16 cellular contexts compared by ENCODE assay signal in the genomic region with DNA sequence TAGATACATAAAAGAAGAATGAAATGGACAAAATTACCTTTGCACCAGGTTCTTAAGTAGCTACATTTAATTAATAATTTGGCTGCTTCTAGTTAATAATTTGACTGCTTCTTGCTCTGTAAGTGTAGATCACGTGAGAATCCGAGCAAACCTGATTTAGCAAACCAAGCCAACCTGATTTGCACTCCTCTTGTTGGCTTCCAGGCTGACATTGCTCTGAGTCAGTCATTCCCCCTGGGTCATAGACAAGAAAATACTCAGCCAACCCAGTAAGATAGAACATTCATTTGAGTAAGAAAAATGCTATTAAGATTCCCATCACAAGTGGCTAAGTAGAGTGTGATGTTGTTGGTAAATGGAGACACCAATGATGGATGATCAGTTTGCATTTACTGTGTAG.
A peak's percentile ranks its signal among the peaks of the same experiment; 100 is the strongest.
DNase-seq lines count a peak whose midpoint lies in the region; ATAC-seq and TF ChIP-seq lines count a peak whose summit lies in the region.
"Had no signal": no experiment of that assay in that cellular context is flagged by ENCODE, and none has a peak within 500 bp of the region (broad histone marks: within the 10 kb centered on the region; RNA-seq: fewer than 3 reads in every experiment).

No MANE protein-coding gene starts in this region.

- DNase-seq in Calu3 (peak; percentile 2), PC-3 (peak; percentile 42), trophoblast cell (peak; percentile 10 to 39), mucosa of gallbladder (ENCODE audit: low spot score) (no peak), immature natural killer cell (no peak), DMS79 (lab: John Stamatoyannopoulos, UW) (no peak)
- DNase-seq: 8988T; CD8-positive, alpha-beta T cell; DMS 273 treated with DMSO at 0.1 percent for 48 hours; DMS53; HCEC 1CT; IMR-90 had no signal

- no CpG with 5 or more reads among the region's 2 CpGs for WGBS in trophoblast cell (ENCODE audit: extremely low coverage, insufficient coverage, insufficient read length)

- H3K79me2 ChIP-seq in PC-3 (ENCODE audit: low read length): no peaks in the 10 kb centered on the region
- H3K79me2 ChIP-seq in trophoblast cell (ENCODE audit: control insufficient read depth, insufficient read depth, low read length, poor library complexity): no peaks in the 10 kb centered on the region

- no peak overlapping the region for H3K18ac ChIP-seq in trophoblast cell (ENCODE audit: low read length)

- H2BK12ac ChIP-seq in trophoblast cell (ENCODE audit: low read length): no peak overlapping the region

- no peaks in the 10 kb centered on the region for H3F3A ChIP-seq in PC-3 (ENCODE audit: low read length, unreplicated experiment)

- H4K12ac ChIP-seq in trophoblast cell (ENCODE audit: low read depth, low read length): no peak overlapping the region

- no peak overlapping the region for H3K4ac ChIP-seq in trophoblast cell (ENCODE audit: low read depth, low read length)

- ATAC-seq in PC-3: no peak
- peak; percentile 70 for ATAC-seq in esophagus mucosa
- ATAC-seq: CD8-positive, alpha-beta T cell; GM23338 had no signal

- no peaks in the 10 kb centered on the region for H3K27me3 Mint-ChIP-seq in Calu3 (ENCODE audit: unreplicated experiment)
- H3K27me3 Mint-ChIP-seq in immature natural killer cell (ENCODE audit: low read depth in 3 of 3): peaks cover 0 to 4% (median 1%) of the 10 kb centered on the region in 3 donors
- H3K27me3 Mint-ChIP-seq: B cell had no signal

- no peak overlapping the region for H3K27ac ChIP-seq in PC-3 (ENCODE audit: low read length)
- H3K27ac ChIP-seq in trophoblast cell (ENCODE audit: low read depth, low read length): no peak overlapping the region
- H3K27ac ChIP-seq: BLaER1 treated with 17β-estradiol and CSF1 and Interleukin-3, amounts not matched to agents 10 nM and 100 nM had no signal

- CTCF ChIA-PET in Calu3 (lab: Charles Lee) (no interaction called here), PC-3 (lab: Charles Lee) (no interaction called here)

- H3K4me3 ChIP-seq in PC-3 (ENCODE audit: low read length): no peak overlapping the region
- H3K4me3 ChIP-seq in trophoblast cell (ENCODE audit: low read depth, low read length): no peak overlapping the region
- H3K4me3 ChIP-seq: BLaER1 treated with 17β-estradiol and CSF1 and Interleukin-3, amounts not matched to agents 10 nM and 100 nM; GM23338 had no signal

- H4K8ac ChIP-seq in trophoblast cell (ENCODE audit: low read depth, low read length): no peak overlapping the region

- no peak overlapping the region for H3K4me2 ChIP-seq in PC-3 (ENCODE audit: low read length)
- no peak overlapping the region for H3K4me2 ChIP-seq in trophoblast cell (ENCODE audit: low read length)
- H3K4me2 ChIP-seq: BLaER1 treated with 17β-estradiol and CSF1 and Interleukin-3, amounts not matched to agents 10 nM and 100 nM; GM23338 had no signal

- peaks cover 27% of the 10 kb centered on the region for H3K4me1 Mint-ChIP-seq in Calu3 (ENCODE audit: low read depth, unreplicated experiment)
- H3K4me1 Mint-ChIP-seq in immature natural killer cell: no peaks in the 10 kb centered on the region
- H3K4me1 Mint-ChIP-seq: B cell, GM23338 had no signal

- BruUV-seq in Calu3 (replicated peaks; lab: Mats Ljungman, UMichigan) (no TSS peak), PC-3 (replicated peaks; lab: Mats Ljungman, UMichigan) (no TSS peak)

- TF ChIP-seq CTCF in Calu3 (IDR thresholded peaks at IDR 0.05; ENCODE audit: unreplicated experiment) (no peak), PC-3 (conservative IDR thresholded peaks at IDR 0.05; ENCODE audit: low read depth, low read length) (no peak)

- H3K4me1 ChIP-seq in PC-3 (ENCODE audit: insufficient read depth, low read length) (peaks cover 14% of the 10 kb centered on the region), trophoblast cell (ENCODE audit: control insufficient read depth in 1 of 2, insufficient read depth in 2 of 2, low read length in 2 of 2) (no peaks in the 10 kb centered on the region)
- H3K4me1 ChIP-seq: BLaER1 treated with 17β-estradiol and CSF1 and Interleukin-3, amounts not matched to agents 10 nM and 100 nM had no signal

- H3K9me3 Mint-ChIP-seq in Calu3 (ENCODE audit: low read depth, unreplicated experiment) (peaks cover 7% of the 10 kb centered on the region), immature natural killer cell (peaks cover 0 to 5% (median 0%) of the 10 kb centered on the region in 6 donors)
- H3K9me3 Mint-ChIP-seq: GM23338 had no signal

- H2AFZ ChIP-seq in PC-3 (ENCODE audit: low read length) (no peak overlapping the region), trophoblast cell (ENCODE audit: insufficient read depth, low read length, poor library complexity) (no peak overlapping the region)
- H2AFZ ChIP-seq: GM23338 had no signal

- no peak overlapping the region for H3K23ac ChIP-seq in trophoblast cell (ENCODE audit: low read length)

- H3K27me3 ChIP-seq in PC-3 (ENCODE audit: low read length): peaks cover 14% of the 10 kb centered on the region; the same call in 1 of the 2 replicates
- no peaks in the 10 kb centered on the region for H3K27me3 ChIP-seq in trophoblast cell (ENCODE audit: insufficient read depth, low read length)
- H3K27me3 ChIP-seq: BLaER1 treated with 17β-estradiol and CSF1 and Interleukin-3, amounts not matched to agents 10 nM and 100 nM had no signal

- H3K79me1 ChIP-seq in trophoblast cell (ENCODE audit: low read length): no peaks in the 10 kb centered on the region

- H3K4me3 Mint-ChIP-seq in Calu3 (ENCODE audit: low read depth, unreplicated experiment) (no peak overlapping the region), immature natural killer cell (no peak overlapping the region)
- H3K4me3 Mint-ChIP-seq: B cell; CD8-positive, alpha-beta T cell; GM23338 had no signal

- H3K9me2 ChIP-seq in PC-3 (replicated peaks; ENCODE audit: low read length): no peaks in the 10 kb centered on the region

- no peak overlapping the region for H2AK5ac ChIP-seq in trophoblast cell (ENCODE audit: low read length)

- intact Hi-C loops in Calu3 (cut with micrococcal nuclease; ENCODE audit: unreplicated experiment) (no loop called here), PC-3 (cut with micrococcal nuclease) (loop anchor here (5.0 to 10.0 kb wide), 2 partner anchors 126 to 209 kb away; no protein-coding TSS in a partner anchor)

- no peak overlapping the region for H4K91ac ChIP-seq in trophoblast cell (ENCODE audit: low read depth, low read length)

- H3K9me3 ChIP-seq in PC-3 (ENCODE audit: low read length) (no peaks in the 10 kb centered on the region), trophoblast cell (ENCODE audit: insufficient read depth, low read depth, low read length) (no peaks in the 10 kb centered on the region)

- H3K36me3 ChIP-seq in PC-3 (ENCODE audit: low read depth, low read length): no peaks in the 10 kb centered on the region
- H3K36me3 ChIP-seq in trophoblast cell (ENCODE audit: control insufficient read depth in 1 of 2, insufficient read depth in 2 of 2, low read length in 2 of 2): no peaks in the 10 kb centered on the region
- H3K36me3 ChIP-seq: BLaER1 treated with 17β-estradiol and CSF1 and Interleukin-3, amounts not matched to agents 10 nM and 100 nM had no signal

- H3K9ac ChIP-seq in PC-3 (ENCODE audit: low read length) (no peak overlapping the region), trophoblast cell (ENCODE audit: low read length) (no peak overlapping the region)
- H3K9ac ChIP-seq: BLaER1 treated with 17β-estradiol and CSF1 and Interleukin-3, amounts not matched to agents 10 nM and 100 nM had no signal

- no peak overlapping the region for H2BK120ac ChIP-seq in trophoblast cell (ENCODE audit: insufficient read depth, low read length, poor library complexity)

- H3K14ac ChIP-seq in trophoblast cell (ENCODE audit: low read length): no peak overlapping the region

- no peaks in the 10 kb centered on the region for H3K36me3 Mint-ChIP-seq in Calu3 (ENCODE audit: insufficient read depth, unreplicated experiment)
- H3K36me3 Mint-ChIP-seq in immature natural killer cell: no peaks in the 10 kb centered on the region
- H3K36me3 Mint-ChIP-seq: CD8-positive, alpha-beta T cell had no signal

- no peaks in the 10 kb centered on the region for H4K20me1 ChIP-seq in PC-3 (ENCODE audit: low read length)
- H4K20me1 ChIP-seq: BLaER1 treated with 17β-estradiol and CSF1 and Interleukin-3, amounts not matched to agents 10 nM and 100 nM had no signal

- POLR2A ChIA-PET in PC-3 (lab: Charles Lee; ENCODE audit: unreplicated experiment): no interaction called here

- H3K27ac Mint-ChIP-seq in Calu3 (ENCODE audit: unreplicated experiment) (no peak overlapping the region), immature natural killer cell (no peak overlapping the region)
- H3K27ac Mint-ChIP-seq: B cell; CD8-positive, alpha-beta T cell; GM23338 had no signal

- H2BK5ac ChIP-seq in trophoblast cell (ENCODE audit: low read depth, low read length, poor library complexity): no peak overlapping the region

Comparison
In these comparisons a context has a peak if more than half of its experiments do, and no peak if none do; other contexts are left out.
1. DNase-seq: peak in Calu3 (single experiment), PC-3 (single experiment) and trophoblast cell (2 of 2); none in mucosa of gallbladder (single experiment), immature natural killer cell (0 of 3) and DMS79 (single experiment).